In the genomic region with DNA sequence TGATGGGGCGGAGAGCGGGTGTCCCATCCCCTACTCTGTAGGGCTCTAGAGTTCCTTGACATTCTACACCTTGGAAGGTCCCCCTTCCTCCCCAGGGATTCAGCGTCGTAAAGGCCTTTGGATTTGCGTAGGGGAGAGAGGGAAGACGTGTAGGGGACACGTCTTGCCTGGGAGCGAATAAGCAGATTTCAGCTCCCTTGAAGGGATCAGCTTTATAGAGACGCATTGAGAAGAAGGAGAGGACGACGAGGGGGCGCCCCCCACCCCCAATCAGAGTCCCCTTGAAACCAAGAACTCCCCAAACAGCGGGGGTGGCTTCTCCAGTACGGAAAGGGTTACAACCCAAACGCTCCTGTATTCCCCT, we compare ENCODE assay signal across 8 cellular contexts. TPM values are rescaled to one million over a fixed set of nuclear protein-coding genes. Genes with fewer than 3 reads are reported as not detected.
DNase-seq lines count a peak whose midpoint lies in the region; ATAC-seq and TF ChIP-seq lines count a peak whose summit lies in the region.

No MANE protein-coding gene starts in this region.

- in situ Hi-C loops in Panc1 (cut with HindIII; ENCODE audit: low pct_unique_long_range_greater_than_20kb, low sequenced_read_pairs): no loop called here

- H3K27me3 ChIP-seq in Panc1 (ENCODE audit: control insufficient read depth, insufficient read depth, low read length) (no peaks in the 10 kb centered on the region), ovary (no peaks in the 10 kb centered on the region)

- intact Hi-C loops in Panc1 (cut with micrococcal nuclease; ENCODE audit: unreplicated experiment): no loop called here
- intact Hi-C loops in ovary (cut with DNase I): no loop called here

- TF ChIP-seq EP300 in ovary (IDR thresholded peaks at IDR 0.05): no peak

- no peak for TF ChIP-seq CTCF in Panc1 (IDR thresholded peaks at IDR 0.05)
- TF ChIP-seq CTCF in ovary (IDR thresholded peaks at IDR 0.05): no peak

- H3K4me3 ChIP-seq in Panc1 (ENCODE audit: low read depth in 2 of 2, low read length in 2 of 2) (peak overlapping the region; percentile 89), ovary (peak overlapping the region; percentile 85)

- peak; percentile 0 for ATAC-seq in GM21529 (IDR thresholded peaks at IDR 0.05; ENCODE audit: unreplicated experiment)
- peak; percentile 16; the same call in 1 of the 2 replicates for ATAC-seq in Panc1
- peak; percentile 3 for ATAC-seq in esophagus mucosa
- no peak for ATAC-seq in HG03565 (IDR thresholded peaks at IDR 0.05; ENCODE audit: unreplicated experiment)

- peak overlapping the region; percentile 81 for H3K27ac ChIP-seq in Panc1 (ENCODE audit: low read length)
- no peak overlapping the region for H3K27ac ChIP-seq in ovary

- H3K4me1 ChIP-seq in Panc1 (ENCODE audit: control insufficient read depth, insufficient read depth, low read length) (peaks cover 12% of the 10 kb centered on the region), ovary (ENCODE audit: insufficient read depth) (peaks cover 10% of the 10 kb centered on the region)

- CTCF ChIA-PET in Panc1 (lab: Charles Lee): no interaction called here

- H3K36me3 ChIP-seq in Panc1 (ENCODE audit: control insufficient read depth, insufficient read depth, low read length) (no peaks in the 10 kb centered on the region; the same call in 1 of the 2 replicates), ovary (no peaks in the 10 kb centered on the region)

- H3K9me3 ChIP-seq in Panc1 (ENCODE audit: control insufficient read depth, insufficient read depth, low read depth, low read length) (no peaks in the 10 kb centered on the region), ovary (no peaks in the 10 kb centered on the region)

- BruUV-seq in Panc1 (replicated peaks; lab: Mats Ljungman, UMichigan): TSS peak; percentile 52

- no peak for TF ChIP-seq POLR2A in ovary (IDR thresholded peaks at IDR 0.05)

- DNase-seq in Panc1 (ENCODE audit: low read depth, low spot score) (no peak), ovary (peak in 1 of 5 donors; percentile 44), KG1 (lab: John Stamatoyannopoulos, UW) (no peak), UCSD-AML1 (lab: John Stamatoyannopoulos, UW; ENCODE audit: unreplicated experiment) (no peak), NCI-H345 treated with DMSO at 0.1 percent for 48 hours (lab: John Stamatoyannopoulos, UW; ENCODE audit: unreplicated experiment) (no peak)

- WGBS in ovary, 3 donors: 0 to 1% (median 1%) methylated on average over 15 of the region's 15 CpGs

- POLR2A ChIA-PET in Panc1 (lab: Charles Lee): interaction anchor here (0.6 kb wide), 1 partner anchor 166 kb away, joined by 7 read pairs; no protein-coding TSS in a partner anchor

RNA-seq across cellular contexts. Expression of a gene that starts 0.3 kb away (rescaled TPM):
- 48.0 TPM for total RNA-seq in Panc1 (2021; ENCODE audit: unreplicated experiment)
- polyA plus RNA-seq in Panc1 (2012; ENCODE audit: insufficient read length): 49.2 TPM
- 34.6 TPM for total RNA-seq in esophagus mucosa
- 100 to 1,000 TPM in 5 of 7 donors, 10 to 100 TPM in 2; 52.2 to 170 (median 134) TPM for total RNA-seq in ovary
- 100 to 1,000 TPM; 142 to 202 TPM for polyA plus RNA-seq in ovary

RNA-seq across cellular contexts. Expression of a gene that starts 24.9 kb away (rescaled TPM):
- total RNA-seq in Panc1 (2021; ENCODE audit: unreplicated experiment): not detected
- not detected for polyA plus RNA-seq in Panc1 (2012; ENCODE audit: insufficient read length)
- total RNA-seq in esophagus mucosa: not detected
- total RNA-seq in ovary: not detected
- not detected for polyA plus RNA-seq in ovary

RNA-seq across cellular contexts. Expression of a gene that starts 51.0 kb away (rescaled TPM):
- total RNA-seq in Panc1 (2021; ENCODE audit: unreplicated experiment): 290 TPM
- polyA plus RNA-seq in Panc1 (2012; ENCODE audit: insufficient read length): 456 TPM
- 246 TPM for total RNA-seq in esophagus mucosa
- total RNA-seq in ovary: 100 to 1,000 TPM; 241 to 345 (median 289) TPM
- polyA plus RNA-seq in ovary: 100 to 1,000 TPM; 438 to 485 TPM
